11 cellular contexts compared by ENCODE assay signal in genomic region chr2:18829331-18829902, GRCh38.
DNase-seq lines count a peak whose midpoint lies in the region; ATAC-seq and TF ChIP-seq lines count a peak whose summit lies in the region.
"Had no signal": no experiment of that assay in that cellular context is flagged by ENCODE, and none has a peak within 500 bp of the region (broad histone marks: within the 10 kb centered on the region; RNA-seq: fewer than 3 reads in every experiment).

No MANE protein-coding gene starts in this region.

- peak overlapping the region; percentile 48 for H3K27ac ChIP-seq in mesodermal cell (ENCODE audit: low read depth, low read length, severe bottlenecking)
- H3K27ac ChIP-seq: Peyer's patch, upper lobe of left lung had no signal

- DNase-seq in ACHN (peak; percentile 10), HT1080 (ENCODE audit: low read depth) (peak; percentile 61), cardiac fibroblast (ENCODE audit: low read depth in 2 of 2) (peak; percentile 56 to 62), dedifferentiated amniotic fluid mesenchymal stem cell (ENCODE audit: extremely low spot score) (no peak), inferior parietal cortex (ENCODE audit: extremely low spot score) (no peak)
- no peak for DNase-seq in stimulated activated CD4-positive, alpha-beta T cell treated with anti-CD3 and anti-CD28 coated beads, Interleukin-4, amount 100 ng/mL, for 1 hour
- DNase-seq: activated B cell treated with CpG ODN at 0.5 μM for 24 hours, Peyer's patch, upper lobe of left lung had no signal

- H3K9me3 ChIP-seq in mesodermal cell (ENCODE audit: control insufficient read depth, low read length): no peaks in the 10 kb centered on the region
- H3K9me3 ChIP-seq: Peyer's patch, upper lobe of left lung had no signal

- in situ Hi-C loops in ACHN (cut with HindIII; ENCODE audit: low pct_ligation_motif_present, low pct_unique_long_range_greater_than_20kb, low sequenced_read_pairs): no loop called here

- no peak for TF ChIP-seq CTCF in cardiac fibroblast (IDR thresholded peaks at IDR 0.05; ENCODE audit: low read depth, low read length)

- WGBS in mesodermal cell (ENCODE audit: insufficient coverage in 2 of 2), 2 experiments: 86 to 90% methylated on average over 3 to 4 of the region's 4 CpGs

- H3K4me3 ChIP-seq in cardiac fibroblast (replicated peaks in 1 of 2; ENCODE audit: low read depth in 2 of 2, low read length in 2 of 2) (no peak overlapping the region), mesodermal cell (ENCODE audit: extremely low read depth, insufficient read depth, low read length, poor library complexity, severe bottlenecking) (no peak overlapping the region)
- H3K4me3 ChIP-seq: Peyer's patch, upper lobe of left lung had no signal

- ATAC-seq in GM18520 (IDR thresholded peaks at IDR 0.05; ENCODE audit: unreplicated experiment): no peak

- peaks cover 41% of the 10 kb centered on the region for H3K4me1 ChIP-seq in mesodermal cell (ENCODE audit: control insufficient read depth, insufficient read depth, low read length, poor library complexity, severe bottlenecking)

- H3K36me3 ChIP-seq in mesodermal cell (ENCODE audit: control insufficient read depth, insufficient read depth, low read length): no peaks in the 10 kb centered on the region
- H3K36me3 ChIP-seq: Peyer's patch, upper lobe of left lung had no signal

Comparison
In these comparisons a context has a peak if more than half of its experiments do, and no peak if none do; other contexts are left out.
1. DNase-seq: peak in ACHN (single experiment), HT1080 (single experiment) and cardiac fibroblast (2 of 2); none in dedifferentiated amniotic fluid mesenchymal stem cell (single experiment), inferior parietal cortex (single experiment) and stimulated activated CD4-positive, alpha-beta T cell treated with anti-CD3 and anti-CD28 coated beads, Interleukin-4, amount 100 ng/mL, for 1 hour (single experiment).